ENCODE assay signal across 39 cellular contexts in the genomic region with DNA sequence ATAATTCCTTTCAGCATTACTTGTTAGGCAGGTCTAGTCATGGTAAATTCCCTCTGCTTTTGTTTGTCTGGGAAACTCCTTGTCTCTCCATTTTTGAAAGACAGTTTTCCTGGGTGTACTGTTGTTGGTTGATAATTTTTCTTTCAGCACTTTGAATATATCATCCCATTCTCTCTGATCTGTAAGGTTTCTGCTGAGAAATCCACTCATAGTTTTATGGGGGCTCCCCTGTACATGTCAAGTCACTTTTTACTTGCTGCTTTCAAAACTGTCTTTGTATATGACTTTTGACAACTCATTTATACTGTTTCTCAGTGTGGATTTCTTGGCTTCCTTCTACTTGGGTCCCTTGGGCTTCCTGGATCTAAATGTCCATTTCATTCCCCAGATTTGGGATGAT. TPM values are rescaled to one million over a fixed set of nuclear protein-coding genes. Genes with fewer than 3 reads are reported as not detected.
"Had no signal": no experiment of that assay in that cellular context is flagged by ENCODE, and none has a peak within 500 bp of the region (broad histone marks: within the 10 kb centered on the region; RNA-seq: fewer than 3 reads in every experiment).

No MANE protein-coding gene starts in this region.

- FAIRE-seq: astrocyte, bronchial epithelial cell, colon had no signal

- H3K27ac ChIP-seq: adrenal gland, ascending aorta, body of pancreas, brain microvascular endothelial cell, breast epithelium, cardiac muscle cell, colonic mucosa had no signal

- H3K36me3 ChIP-seq: adrenal gland, ascending aorta, brain microvascular endothelial cell, breast epithelium, cardiac muscle cell, colonic mucosa had no signal

- ATAC-seq: activated naive CD4-positive, alpha-beta T cell treated with anti-CD3 and anti-CD28 coated beads, Interleukin-2, amount 50 U/mL, for 72 hours; activated naive CD8-positive, alpha-beta T cell treated with anti-CD3 and anti-CD28 coated beads, Interleukin-2, amount 50 U/mL, for 24 hours; activated T-cell treated with anti-CD3 and anti-CD28 coated beads, Interleukin-2, amount 50 U/mL, for 72 hours; activated T-helper 17 cell treated with anti-CD3 and anti-CD28 coated beads, Interleukin-2, amount 50 U/mL, for 72 hours; body of pancreas had no signal

- H3K4me3 ChIP-seq: adrenal gland, ascending aorta, body of pancreas, breast epithelium, cardiac muscle cell, colonic mucosa had no signal

- H3K9me3 ChIP-seq: colonic mucosa had no signal

- H3K4me1 ChIP-seq: adrenal gland, ascending aorta, body of pancreas, breast epithelium, colonic mucosa had no signal

- DNase-seq: activated effector memory CD4-positive, alpha-beta T cell treated with anti-CD3 and anti-CD28 coated beads, Interleukin-2, amount 50 U/mL, for 16 hours; activated effector memory CD4-positive, alpha-beta T cell treated with Interleukin-2 at 50 U/mL for 16 hours; activated gamma-delta T cell; activated gamma-delta T cell treated with Interleukin-2 at 50 U/mL for 16 hours; activated naive CD4-positive, alpha-beta T cell; activated naive CD4-positive, alpha-beta T cell treated with anti-CD3 and anti-CD28 coated beads for 36 hours; activated naive CD4-positive, alpha-beta T cell treated with anti-CD3 and anti-CD28 coated beads, Interleukin-2, amount 10 ng/mL, durations not matched to agents 7 days and 5 days; activated naive CD4-positive, alpha-beta T cell treated with anti-CD3 and anti-CD28 coated beads, Interleukin-2, amount 50 U/mL, for 16 hours; activated naive CD4-positive, alpha-beta T cell treated with Interleukin-2 at 50 U/mL for 16 hours; activated naive CD8-positive, alpha-beta T cell treated with anti-CD3 and anti-CD28 coated beads for 36 hours; activated naive CD8-positive, alpha-beta T cell treated with anti-CD3 and anti-CD28 coated beads, Interleukin-2, amount 10 ng/mL, durations not matched to agents 7 days and 5 days; activated naive CD8-positive, alpha-beta T cell treated with anti-CD3 and anti-CD28 coated beads, Interleukin-2, amount 50 U/mL, for 24 hours; activated T-cell treated with anti-CD3 and anti-CD28 coated beads, Interleukin-2, amount 50 U/mL, for 48 hours; activated T-cell treated with anti-CD3 and anti-CD28 coated beads, Interleukin-2, amount 50 U/mL, for 72 hours; adrenal gland; amniotic stem cell; amygdala; anterior cingulate cortex; aorta; body of pancreas; brain microvascular endothelial cell; caudate nucleus; central memory CD4-positive, alpha-beta T cell; cerebellar nuclear complex; colonic mucosa had no signal

- H3K27me3 ChIP-seq: adrenal gland, ascending aorta, body of pancreas, brain microvascular endothelial cell, breast epithelium, cardiac muscle cell, colonic mucosa had no signal

RNA-seq across cellular contexts. Expression of a gene that starts 16.5 kb away (rescaled TPM):
- total RNA-seq: activated naive CD4-positive, alpha-beta T cell treated with anti-CD3 and anti-CD28 coated beads, Interleukin-2, amount 50 U/mL, for 72 hours; activated naive CD8-positive, alpha-beta T cell treated with anti-CD3 and anti-CD28 coated beads for 36 hours; activated T-helper 1 cell treated with anti-CD3 and anti-CD28 coated beads, Interleukin-12 subunit alpha, Interleukin-12 subunit beta, Interleukin-2, Interleukin-4 antibody, amounts not matched to agents 30 ng/mL and 10 ng/mL and 1 ng/mL, durations not matched to agents 14 hours and 24 hours and 36 hours; activated T-helper 17 cell treated with anti-CD3 and anti-CD28 coated beads, Interleukin-2, amount 50 U/mL, for 72 hours; activated T-helper 2 cell treated with anti-CD3 and anti-CD28 coated beads, Interferon-gamma antibody, Interleukin-2, Interleukin-4, amounts not matched to agents 10 μg/mL and 5 μg/mL and 100 μg/mL, durations not matched to agents 14 hours and 24 hours and 36 hours; adrenal gland; ascending aorta; astrocyte; breast epithelium; bronchial epithelial cell; cardiac muscle cell; cardiac septum; cerebellum; chondrocyte; colonic mucosa had no signal
- polyA plus RNA-seq: adipose tissue, adrenal gland, aorta, cardiac muscle cell had no signal
